Comparison of ENCODE assay signal across 8 cellular contexts in the genomic region with DNA sequence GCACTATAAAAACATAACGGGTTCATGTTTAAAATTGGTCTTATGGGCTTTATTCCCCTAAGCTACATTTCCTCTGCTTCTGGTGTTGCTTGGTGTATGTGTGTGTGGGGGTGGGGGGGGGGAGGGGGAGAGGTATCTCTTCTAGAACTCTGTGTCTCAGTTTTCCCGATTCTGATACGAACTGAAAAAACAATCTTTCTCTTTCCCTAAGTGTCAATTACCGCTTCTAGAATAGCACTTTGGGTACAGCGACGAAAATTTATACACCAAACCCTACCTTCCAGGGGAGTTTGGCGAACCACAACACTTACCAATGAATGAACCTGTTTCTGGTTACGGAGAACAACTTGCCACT. TPM values are rescaled to one million over a fixed set of nuclear protein-coding genes. Genes with fewer than 3 reads are reported as not detected.
A peak's percentile ranks its signal among the peaks of the same experiment; 100 is the strongest.
DNase-seq lines count a peak whose midpoint lies in the region; ATAC-seq and TF ChIP-seq lines count a peak whose summit lies in the region.

No MANE protein-coding gene starts in this region.

- H3K4me3 ChIP-seq in IMR-90 (ENCODE audit: insufficient read depth, low read depth, low read length) = peak overlapping the region; percentile 92
- H3K4me3 ChIP-seq in cardiac fibroblast (replicated peaks in 1 of 2; ENCODE audit: low read depth in 2 of 2, low read length in 2 of 2) = peak overlapping the region; percentile 77 to 91
- H3K4me3 ChIP-seq in mucosa of rectum (ENCODE audit: low read length in 2 of 2) = peak overlapping the region; percentile 89 to 100

- peak overlapping the region; percentile 99 for H2AK9ac ChIP-seq in IMR-90 (replicated peaks; ENCODE audit: low read depth, low read length, poor library complexity)

- in situ Hi-C loops in IMR-90 (cut with MboI; ENCODE audit: low sequenced_read_pairs) = no loop called here

- intact Hi-C loops in IMR-90 (cut with micrococcal nuclease) = no loop called here

- peak overlapping the region; percentile 100 for H2AFZ ChIP-seq in IMR-90 (replicated peaks; ENCODE audit: low read length, poor library complexity)

- ATAC-seq in IMR-90 (ENCODE audit: low read depth) = no peak
- ATAC-seq in HG03139 (IDR thresholded peaks at IDR 0.05; ENCODE audit: unreplicated experiment) = no peak

- H2BK15ac ChIP-seq in IMR-90 (ENCODE audit: low read depth, low read length) = 0 out of 3 replicates have a peak overlapping the region, but pooled peaks have one; percentile 93

- peak overlapping the region; percentile 98 for H3K4ac ChIP-seq in IMR-90 (ENCODE audit: low read depth, low read length)

- peak overlapping the region; percentile 89 to 99 for H4K8ac ChIP-seq in IMR-90 (ENCODE audit: low read depth in 2 of 2, low read length in 2 of 2)

- peak overlapping the region; percentile 87 for H3K4me2 ChIP-seq in IMR-90 (ENCODE audit: low read depth, low read length)

- H2AK5ac ChIP-seq in IMR-90 (ENCODE audit: low read depth, low read length) = peak overlapping the region; percentile 86

- DNase-seq in IMR-90 (no peak), cardiac fibroblast (ENCODE audit: low read depth in 2 of 2) (no peak), NAMALWA (ENCODE audit: low spot score) (no peak), NCI-H226 (no peak), DMS53 treated with DMSO at 0.1 percent for 48 hours (lab: John Stamatoyannopoulos, UW; ENCODE audit: unreplicated experiment) (no peak)

- no TSS peak for BruUV-seq in IMR-90 (replicated peaks; lab: Mats Ljungman, UMichigan)

- POLR2A ChIA-PET in IMR-90 (lab: Charles Lee; ENCODE audit: unreplicated experiment) = interaction anchor here (0.6 kb wide), 1 partner anchor 14 kb away, joined by 8 read pairs; no protein-coding TSS in a partner anchor

- H3K9me3 ChIP-seq in IMR-90 (ENCODE audit: control insufficient read depth, insufficient read depth, low read length) (no peaks in the 10 kb centered on the region), mucosa of rectum (ENCODE audit: control insufficient read depth in 2 of 2, low read length in 2 of 2) (no peaks in the 10 kb centered on the region)

- H3K9ac ChIP-seq in IMR-90 (ENCODE audit: low read depth, low read length) (peak overlapping the region; percentile 93), mucosa of rectum (ENCODE audit: low read depth in 1 of 2, low read length in 2 of 2) (peak overlapping the region; percentile 80 to 95)

- H3K27ac ChIP-seq in 22Rv1 = peak overlapping the region; percentile 85
- peak overlapping the region; percentile 80; the same call in 1 of the 2 replicates for H3K27ac ChIP-seq in IMR-90 (ENCODE audit: insufficient read depth, low read length)
- H3K27ac ChIP-seq in mucosa of rectum (ENCODE audit: low read depth in 2 of 2, low read length in 2 of 2) = peak overlapping the region; percentile 88 to 93

- H3K79me1 ChIP-seq in IMR-90 (ENCODE audit: low read depth in 1 of 2, low read length in 2 of 2) = peaks cover 24 to 62% of the 10 kb centered on the region in 2 experiments

- 0% methylated on average over 4 of the region's 8 CpGs; no CpG with 5 or more reads in 1 of the 2 experiments for WGBS in IMR-90 (ENCODE audit: extremely low coverage in 2 of 2, insufficient read length in 1 of 2), 2 experiments

- peak overlapping the region; percentile 84 for H4K5ac ChIP-seq in IMR-90 (ENCODE audit: low read depth, low read length)

- H3K4me1 ChIP-seq in IMR-90 (ENCODE audit: control insufficient read depth, insufficient read depth, low read length) = no peaks in the 10 kb centered on the region
- peaks cover 9 to 14% of the 10 kb centered on the region in 2 donors for H3K4me1 ChIP-seq in mucosa of rectum (ENCODE audit: control insufficient read depth in 2 of 2, insufficient read depth in 2 of 2, low read length in 2 of 2)

- dilution Hi-C loops in IMR-90 (cut with HindIII; ENCODE audit: low sequenced_read_pairs, unreplicated experiment) = no loop called here

- TF ChIP-seq CTCF in 22Rv1 (IDR thresholded peaks at IDR 0.05) (no peak), IMR-90 (conservative IDR thresholded peaks at IDR 0.05; ENCODE audit: low read depth, low read length) (no peak), cardiac fibroblast (IDR thresholded peaks at IDR 0.05; ENCODE audit: low read depth, low read length) (no peak)

- H3K9me1 ChIP-seq in IMR-90 (ENCODE audit: insufficient read depth, low read length) = peaks cover 12% of the 10 kb centered on the region

- H3K36me3 ChIP-seq in IMR-90 (ENCODE audit: control insufficient read depth, insufficient read depth, low read length) (peaks cover 13% of the 10 kb centered on the region), mucosa of rectum (ENCODE audit: control insufficient read depth in 2 of 2, insufficient read depth in 2 of 2, low read length in 2 of 2) (peaks cover 12 to 16% of the 10 kb centered on the region in 2 donors)

- H3K27me3 ChIP-seq in IMR-90 (ENCODE audit: control insufficient read depth, insufficient read depth, low read length) (no peaks in the 10 kb centered on the region), mucosa of rectum (ENCODE audit: control insufficient read depth in 2 of 2, insufficient read depth in 2 of 2, low read length in 2 of 2) (no peaks in the 10 kb centered on the region)

- peak overlapping the region; percentile 97 for H3K56ac ChIP-seq in IMR-90 (ENCODE audit: extremely low read depth, insufficient read depth, low read length)

- peak overlapping the region; percentile 100 for H3K14ac ChIP-seq in IMR-90 (replicated peaks; ENCODE audit: low read depth, low read length)

- H2BK120ac ChIP-seq in IMR-90 (ENCODE audit: low read depth, low read length) = peak overlapping the region; percentile 90; the same call in 1 of the 2 replicates

- no peak for TF ChIP-seq RAD21 in IMR-90 (IDR thresholded peaks at IDR 0.05; ENCODE audit: low read length)

- CTCF ChIA-PET in IMR-90 (lab: Yijun Ruan, JAX) = interaction anchor here (0.6 kb wide), 1 partner anchor 121 kb away, joined by 4 read pairs; no protein-coding TSS in a partner anchor

- H2BK20ac ChIP-seq in IMR-90 (ENCODE audit: low read depth, low read length) = peak overlapping the region; percentile 46; the same call in 1 of the 2 replicates

- TF ChIP-seq POLR2A in IMR-90 (IDR thresholded peaks at IDR 0.05; ENCODE audit: low read depth, low read length) = no peak

- H3K23ac ChIP-seq in IMR-90 (ENCODE audit: low read depth, low read length) = peak overlapping the region; percentile 100

- 0 out of 2 replicates have a peak, but pooled peaks cover 3% of the 10 kb centered on the region for H4K20me1 ChIP-seq in IMR-90 (ENCODE audit: insufficient read depth, low read length)

- no peak overlapping the region for H3K18ac ChIP-seq in IMR-90 (ENCODE audit: low read depth, low read length)

- peak overlapping the region; percentile 97 for H4K91ac ChIP-seq in IMR-90 (ENCODE audit: insufficient read depth, low read depth, low read length)

- H2BK5ac ChIP-seq in IMR-90 (ENCODE audit: low read depth, low read length, poor library complexity, severe bottlenecking) = no peak overlapping the region

TF ChIP-seq in IMR-90, 13 proteins besides CTCF, POLR2A, EP300 and RAD21:
- TF ChIP-seq SMC3 (IDR thresholded peaks at IDR 0.05; ENCODE audit: low read depth, low read length) (no peak), FOS (IDR thresholded peaks at IDR 0.05; ENCODE audit: low read depth, low read length) (no peak), CHD1 (IDR thresholded peaks at IDR 0.05; ENCODE audit: low read depth, low read length) (no peak), RCOR1 (IDR thresholded peaks at IDR 0.05; ENCODE audit: insufficient replicate concordance, low read length) (no peak), RFX5 (IDR thresholded peaks at IDR 0.05; ENCODE audit: low read depth, low read length) (no peak), MAFK (IDR thresholded peaks at IDR 0.05; ENCODE audit: low read depth, low read length) (no peak), MAZ (IDR thresholded peaks at IDR 0.05; ENCODE audit: borderline replicate concordance, low read depth, low read length) (no peak), MXI1 (IDR thresholded peaks at IDR 0.05; ENCODE audit: borderline replicate concordance, low read depth, low read length) (no peak)
- TF ChIP-seq, protein P1, sequence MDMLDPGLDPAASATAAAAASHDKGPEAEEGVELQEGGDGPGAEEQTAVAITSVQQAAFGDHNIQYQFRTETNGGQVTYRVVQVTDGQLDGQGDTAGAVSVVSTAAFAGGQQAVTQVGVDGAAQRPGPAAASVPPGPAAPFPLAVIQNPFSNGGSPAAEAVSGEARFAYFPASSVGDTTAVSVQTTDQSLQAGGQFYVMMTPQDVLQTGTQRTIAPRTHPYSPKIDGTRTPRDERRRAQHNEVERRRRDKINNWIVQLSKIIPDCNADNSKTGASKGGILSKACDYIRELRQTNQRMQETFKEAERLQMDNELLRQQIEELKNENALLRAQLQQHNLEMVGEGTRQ (IDR thresholded peaks at IDR 0.05; ENCODE audit: low read depth, low read length) = no peak

RNA-seq across cellular contexts. Expression of a gene that starts 0.6 kb away (rescaled TPM):
- total RNA-seq in IMR-90 (2012; rRNA removed) = 33.9 and 35.0 TPM in 2 replicates
- polyA plus RNA-seq in IMR-90 (2012; rRNA removed) = 11.2 and 12.5 TPM in 2 replicates
- polyA plus RNA-seq in IMR-90 (2012; cell fraction: cytosol; rRNA removed) = 2.8 and 4.3 TPM in 2 replicates
- 3.5 and 23.2 TPM in 2 replicates for polyA plus RNA-seq in IMR-90 (2012; cell fraction: nucleus; rRNA removed; ENCODE audit: low replicate concordance)
